18 cellular contexts compared by ENCODE assay signal in genomic region chr2:19632327-19633040, GRCh38.
A peak's percentile ranks its signal among the peaks of the same experiment; 100 is the strongest.
DNase-seq lines count a peak whose midpoint lies in the region; ATAC-seq and TF ChIP-seq lines count a peak whose summit lies in the region.
"Had no signal": no experiment of that assay in that cellular context is flagged by ENCODE, and none has a peak within 500 bp of the region (broad histone marks: within the 10 kb centered on the region; RNA-seq: fewer than 3 reads in every experiment).

No MANE protein-coding gene starts in this region.

- H3K9me3 Mint-ChIP-seq in CD4-positive, alpha-beta T cell = peaks cover 4% of the 10 kb centered on the region
- H3K9me3 Mint-ChIP-seq: activated T-helper 1 cell treated with anti-CD3 and anti-CD28 coated beads, Interleukin-12 subunit alpha, Interleukin-12 subunit beta, Interleukin-2, Interleukin-4 antibody, amounts not matched to agents 30 ng/mL and 10 ng/mL and 1 ng/mL, durations not matched to agents 14 hours and 24 hours and 36 hours; GM23338 had no signal

- H3K4me3 ChIP-seq in GM23248 = no peak overlapping the region
- no peak overlapping the region for H3K4me3 ChIP-seq in colonic mucosa
- no peak overlapping the region for H3K4me3 ChIP-seq in gastrocnemius medialis
- H3K4me3 ChIP-seq: GM23338, right lobe of liver had no signal

- no peaks in the 10 kb centered on the region for H3K4me1 Mint-ChIP-seq in CD4-positive, alpha-beta T cell (ENCODE audit: low read depth)
- H3K4me1 Mint-ChIP-seq: central memory CD8-positive, alpha-beta T cell; GM23338; WTC11 had no signal

- TF ChIP-seq CTCF in colonic mucosa (IDR thresholded peaks at IDR 0.05) (no peak), gastrocnemius medialis (IDR thresholded peaks at IDR 0.05 in 4 of 5, conservative IDR thresholded peaks at IDR 0.05 in 1 of 5) (no peak)
- TF ChIP-seq CTCF in CD4-positive, alpha-beta T cell (IDR thresholded peaks at IDR 0.05) = no peak

- in situ Hi-C loops in GM23248 (cut with MboI) (no loop called here), gastrocnemius medialis (cut with MboI; ENCODE audit: low sequenced_read_pairs in 4 of 4) (no loop called here)

- H3K36me3 Mint-ChIP-seq in CD4-positive, alpha-beta T cell (ENCODE audit: low read depth) = no peaks in the 10 kb centered on the region
- H3K36me3 Mint-ChIP-seq: WTC11 had no signal

- ATAC-seq in left ventricle myocardium superior (peak; percentile 98), gastrocnemius medialis (peak in 1 of 2 donors; percentile 92), GM21576 (IDR thresholded peaks at IDR 0.05; ENCODE audit: unreplicated experiment) (no peak)
- no peak for ATAC-seq in CD4-positive, alpha-beta T cell (ENCODE audit: poor library complexity)
- ATAC-seq: GM23338, right lobe of liver, WTC11 had no signal

- no peak overlapping the region for H3K4me3 Mint-ChIP-seq in CD4-positive, alpha-beta T cell
- H3K4me3 Mint-ChIP-seq: activated T-helper 1 cell treated with anti-CD3 and anti-CD28 coated beads, Interleukin-12 subunit alpha, Interleukin-12 subunit beta, Interleukin-2, Interleukin-4 antibody, amounts not matched to agents 30 ng/mL and 10 ng/mL and 1 ng/mL, durations not matched to agents 14 hours and 24 hours and 36 hours; central memory CD8-positive, alpha-beta T cell; GM23338; nephron; WTC11 had no signal

- DNase-seq in GM23248 = peak; percentile 61
- peak; percentile 28 for DNase-seq in colonic mucosa
- peak; percentile 75 for DNase-seq in left ventricle myocardium superior
- DNase-seq in gastrocnemius medialis = peak; percentile 16 to 23
- DNase-seq in CD4-positive, alpha-beta T cell = no peak
- DNase-seq in ureter (ENCODE audit: low spot score) = no peak
- no peak for DNase-seq in foreskin melanocyte
- DNase-seq: COR-L47, GDM1, mesenchymal stem cell, NCI-H1930, right lobe of liver had no signal

- H3K27me3 ChIP-seq in GM23248 (replicated peaks; ENCODE audit: insufficient read depth) (no peaks in the 10 kb centered on the region), colonic mucosa (no peaks in the 10 kb centered on the region), gastrocnemius medialis (no peaks in the 10 kb centered on the region)
- no peaks in the 10 kb centered on the region for H3K27me3 ChIP-seq in CD4-positive, alpha-beta T cell (ENCODE audit: control insufficient read depth, insufficient read depth, low read length)
- H3K27me3 ChIP-seq: right lobe of liver had no signal

- H3K9ac ChIP-seq in GM23248 (no peak overlapping the region), colonic mucosa (ENCODE audit: low read depth in 2 of 2, low read length in 2 of 2) (no peak overlapping the region)

- no peak overlapping the region for H3K27ac ChIP-seq in GM23248
- H3K27ac ChIP-seq in colonic mucosa = no peak overlapping the region
- no peak overlapping the region for H3K27ac ChIP-seq in gastrocnemius medialis
- H3K27ac ChIP-seq in CD4-positive, alpha-beta T cell (ENCODE audit: low read depth, low read length) = no peak overlapping the region
- H3K27ac ChIP-seq: right lobe of liver had no signal

- no peaks in the 10 kb centered on the region for H3K9me2 ChIP-seq in GM23248 (ENCODE audit: insufficient read depth)

- CTCF ChIA-PET in CD4-positive, alpha-beta T cell (lab: Charles Lee) = no interaction called here

- H4K20me1 ChIP-seq in GM23248 (ENCODE audit: insufficient read depth) = no peaks in the 10 kb centered on the region

- no peaks in the 10 kb centered on the region for H3K36me3 ChIP-seq in GM23248 (ENCODE audit: low read depth)
- H3K36me3 ChIP-seq in colonic mucosa = no peaks in the 10 kb centered on the region
- no peaks in the 10 kb centered on the region for H3K36me3 ChIP-seq in gastrocnemius medialis
- H3K36me3 ChIP-seq: right lobe of liver had no signal

- H3K27ac Mint-ChIP-seq in CD4-positive, alpha-beta T cell = no peak overlapping the region
- H3K27ac Mint-ChIP-seq: activated T-helper 1 cell treated with anti-CD3 and anti-CD28 coated beads, Interleukin-12 subunit alpha, Interleukin-12 subunit beta, Interleukin-2, Interleukin-4 antibody, amounts not matched to agents 30 ng/mL and 10 ng/mL and 1 ng/mL, durations not matched to agents 14 hours and 24 hours and 36 hours; GM23338; nephron; WTC11 had no signal

- H3K27me3 Mint-ChIP-seq in CD4-positive, alpha-beta T cell = peaks cover 22% of the 10 kb centered on the region

- H2AFZ ChIP-seq in GM23248 = no peak overlapping the region
- H2AFZ ChIP-seq: GM23338 had no signal

- H3K4me1 ChIP-seq in GM23248 (ENCODE audit: insufficient read depth) (peaks cover 12% of the 10 kb centered on the region), colonic mucosa (no peaks in the 10 kb centered on the region), gastrocnemius medialis (peaks cover 0 to 5% of the 10 kb centered on the region in 2 donors)
- H3K4me1 ChIP-seq: right lobe of liver had no signal

- WGBS in GM23248 (ENCODE audit: low coverage in 1 of 2, low lambda C conversion rate in 2 of 2, missing lambda C conversion rate in 2 of 2), 2 experiments = 22 to 26% methylated on average over 7 of the region's 7 CpGs

- POLR2A ChIA-PET in CD4-positive, alpha-beta T cell (lab: Charles Lee) = no interaction called here

- TF ChIP-seq POLR2A in gastrocnemius medialis (IDR thresholded peaks at IDR 0.05) = no peak

- no peak overlapping the region for H3K4me2 ChIP-seq in GM23248 (ENCODE audit: unreplicated experiment)
- H3K4me2 ChIP-seq: GM23338 had no signal

- intact Hi-C loops in colonic mucosa (cut with DNase I) = no loop called here
- intact Hi-C loops in left ventricle myocardium superior (cut with micrococcal nuclease) = no loop called here
- intact Hi-C loops in gastrocnemius medialis (cut with DNase I; ENCODE audit: low total_unique reads) = no loop called here
- intact Hi-C loops in CD4-positive, alpha-beta T cell (cut with DNase I, micrococcal nuclease) = no loop called here

- H3F3A ChIP-seq in GM23248 (ENCODE audit: insufficient read depth) = peaks cover 5% of the 10 kb centered on the region; the same call in 1 of the 2 replicates

- no peaks in the 10 kb centered on the region for H3K79me2 ChIP-seq in GM23248 (ENCODE audit: insufficient read depth)

- no peaks in the 10 kb centered on the region for H3K9me3 ChIP-seq in GM23248 (ENCODE audit: low read depth)
- H3K9me3 ChIP-seq in colonic mucosa = no peaks in the 10 kb centered on the region
- H3K9me3 ChIP-seq in gastrocnemius medialis = peaks cover 0 to 1% (median 0%) of the 10 kb centered on the region in 3 donors
- peaks cover 3% of the 10 kb centered on the region for H3K9me3 ChIP-seq in CD4-positive, alpha-beta T cell (ENCODE audit: control insufficient read depth, low read length)
- H3K9me3 ChIP-seq: right lobe of liver had no signal

Comparison
In these comparisons a context has a peak if more than half of its experiments do, and no peak if none do; other contexts are left out.
1. DNase-seq: peak in GM23248 (single experiment), colonic mucosa (single experiment), left ventricle myocardium superior (single experiment) and gastrocnemius medialis (2 of 2); none in CD4-positive, alpha-beta T cell (0 of 10), ureter (single experiment) and foreskin melanocyte (single experiment).